ENCODE assay signal across 31 cellular contexts in the genomic region with DNA sequence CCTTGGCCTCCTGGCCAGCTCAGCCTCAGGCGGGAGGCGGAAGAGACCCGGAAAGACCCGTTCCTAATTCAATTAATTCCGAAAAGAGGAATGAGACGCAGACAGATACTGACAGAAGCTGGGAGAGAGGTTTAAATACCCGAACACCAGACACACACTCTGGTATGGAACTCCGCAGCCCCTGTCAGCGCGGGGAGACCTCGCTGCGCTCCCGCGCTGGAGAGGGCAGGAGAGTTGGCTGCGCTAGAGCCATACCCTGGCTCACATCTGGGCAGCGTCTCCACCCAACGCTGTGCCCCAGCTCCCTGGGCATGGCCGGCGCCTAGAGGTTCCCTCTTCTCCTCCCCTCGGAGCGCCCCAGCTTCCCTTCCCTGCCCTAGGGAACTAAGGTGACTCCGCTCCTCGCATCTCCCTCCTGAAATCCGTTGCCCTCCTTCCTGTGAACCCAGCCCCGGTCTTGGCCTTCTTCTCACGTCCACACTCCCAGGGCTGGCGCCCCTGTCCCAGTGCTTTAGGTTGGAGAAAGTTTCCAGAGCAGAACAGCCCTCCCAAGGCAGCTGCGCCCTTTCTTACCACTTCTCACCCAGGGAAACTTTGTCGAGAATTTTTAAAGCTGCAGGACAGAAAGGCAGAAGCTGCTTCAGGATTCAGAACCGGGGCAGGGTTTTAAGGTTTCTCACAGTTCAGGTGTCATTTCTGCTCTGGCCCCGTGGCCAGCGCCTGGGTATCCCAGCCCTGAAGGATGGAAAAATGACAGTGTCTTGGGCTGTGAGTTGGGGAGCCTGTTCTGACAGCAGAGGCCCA. TPM values are rescaled to one million over a fixed set of nuclear protein-coding genes. Genes with fewer than 3 reads are reported as not detected.
DNase-seq lines count a peak whose midpoint lies in the region; ATAC-seq and TF ChIP-seq lines count a peak whose summit lies in the region.
"Had no signal": no experiment of that assay in that cellular context is flagged by ENCODE, and none has a peak within 500 bp of the region (broad histone marks: within the 10 kb centered on the region; RNA-seq: fewer than 3 reads in every experiment).

No MANE protein-coding gene starts in this region.

- H3K4me1 ChIP-seq in left ventricle myocardium inferior, result peaks cover 41% of the 10 kb centered on the region
- H3K4me1 ChIP-seq in upper lobe of right lung, result peaks cover 10% of the 10 kb centered on the region

- H3K27ac Mint-ChIP-seq in glutamatergic neuron (ENCODE audit: unreplicated experiment), result no peak overlapping the region
- H3K27ac Mint-ChIP-seq: activated CD4-positive, alpha-beta T cell treated with anti-CD3 and anti-CD28 coated beads for 36 hours; CD14-positive monocyte; H9 had no signal

- ATAC-seq in Right ventricle myocardium superior (ENCODE audit: poor library complexity) (no peak), upper lobe of right lung (peak; percentile 25), GM18861 (IDR thresholded peaks at IDR 0.05; ENCODE audit: unreplicated experiment) (no peak)
- ATAC-seq: activated CD4-positive, alpha-beta T cell treated with anti-CD3 and anti-CD28 coated beads for 36 hours; heart right ventricle; K562 had no signal

- peaks cover 17% of the 10 kb centered on the region for H3K9me3 Mint-ChIP-seq in glutamatergic neuron (ENCODE audit: unreplicated experiment)
- H3K9me3 Mint-ChIP-seq: activated T-cell treated with anti-CD3 and anti-CD28 coated beads, Interleukin-2, amount 50 U/mL, for 4 hours had no signal

- H3K36me3 ChIP-seq in left ventricle myocardium inferior (no peaks in the 10 kb centered on the region), upper lobe of right lung (no peaks in the 10 kb centered on the region)
- H3K36me3 ChIP-seq: adrenal gland, heart right ventricle, MG63, upper lobe of left lung had no signal

- peaks cover 48% of the 10 kb centered on the region for H3K4me1 Mint-ChIP-seq in glutamatergic neuron (ENCODE audit: low read depth, unreplicated experiment)

- peak overlapping the region; percentile 59 for H3K4me3 Mint-ChIP-seq in glutamatergic neuron (ENCODE audit: unreplicated experiment)
- H3K4me3 Mint-ChIP-seq: activated CD4-positive, alpha-beta T cell treated with anti-CD3 and anti-CD28 coated beads for 36 hours; activated T-cell treated with anti-CD3 and anti-CD28 coated beads, Interleukin-2, amount 50 U/mL, for 4 hours had no signal

- H3K27me3 ChIP-seq in left ventricle myocardium inferior (ENCODE audit: low read depth) (peaks cover 100% of the 10 kb centered on the region), upper lobe of right lung (peaks cover 100% of the 10 kb centered on the region)

- H3K4me3 ChIP-seq in left ventricle myocardium inferior (peak overlapping the region; percentile 46), upper lobe of right lung (no peak overlapping the region)
- H3K4me3 ChIP-seq: body of pancreas, K562, MG63, upper lobe of left lung had no signal

- H3K27me3 Mint-ChIP-seq in glutamatergic neuron (ENCODE audit: unreplicated experiment), result peaks cover 44% of the 10 kb centered on the region

- DNase-seq in left ventricle myocardium inferior (no peak), Right ventricle myocardium superior (no peak), NCI-H1694 treated with DMSO at 0.1 percent for 48 hours (lab: John Stamatoyannopoulos, UW) (peak; percentile 71), glutamatergic neuron (no peak), upper lobe of right lung (no peak), GM03348 (ENCODE audit: low spot score) (no peak), Kasumi-1 (lab: John Stamatoyannopoulos, UW) (no peak)
- DNase-seq: activated CD4-positive, alpha-beta T cell treated with anti-CD3 and anti-CD28 coated beads for 36 hours; activated CD8-positive, alpha-beta memory T cell treated with anti-CD3 and anti-CD28 coated beads for 24 hours; activated naive CD4-positive, alpha-beta T cell; activated T-cell treated with anti-CD3 and anti-CD28 coated beads, Interleukin-2, amount 50 U/mL, for 4 hours; adrenal gland; body of pancreas; effector CD4-positive, alpha-beta T cell; foreskin fibroblast; heart right ventricle; left cardiac atrium; mammary epithelial cell; MG63; NCI-H446 treated with DMSO at 0.1 percent for 48 hours; OCI-M1; stimulated activated CD4-positive, alpha-beta T cell treated with anti-CD3 and anti-CD28 coated beads, Interleukin-2, amount 100 ng/mL, for 48 hours had no signal

- H3K36me3 Mint-ChIP-seq in glutamatergic neuron (ENCODE audit: unreplicated experiment), result no peaks in the 10 kb centered on the region

- H3K27ac ChIP-seq in left ventricle myocardium inferior (replicated peaks) (no peak overlapping the region), upper lobe of right lung (no peak overlapping the region)
- H3K27ac ChIP-seq: adrenal gland, body of pancreas, heart right ventricle, upper lobe of left lung had no signal

- intact Hi-C loops in left ventricle myocardium inferior (cut with micrococcal nuclease) (no loop called here), Right ventricle myocardium superior (cut with DNase I) (no loop called here), upper lobe of right lung (cut with DNase I) (no loop called here)

- H3K9me3 ChIP-seq in left ventricle myocardium inferior (replicated peaks) (no peaks in the 10 kb centered on the region), upper lobe of right lung (no peaks in the 10 kb centered on the region)
- H3K9me3 ChIP-seq: adrenal gland, body of pancreas, heart right ventricle, MG63, upper lobe of left lung had no signal

- TF ChIP-seq CTCF in left ventricle myocardium inferior (IDR thresholded peaks at IDR 0.05; ENCODE audit: borderline replicate concordance), result no peak
- TF ChIP-seq CTCF in glutamatergic neuron (IDR thresholded peaks at IDR 0.05; ENCODE audit: partially characterized antibody, unreplicated experiment), result no peak
- no peak for TF ChIP-seq CTCF in upper lobe of right lung (IDR thresholded peaks at IDR 0.05)

RNA-seq across cellular contexts. Expression of a gene that starts 7.9 kb away (rescaled TPM):
- total RNA-seq in left ventricle myocardium inferior, result not detected
- not detected for total RNA-seq in Right ventricle myocardium superior
- 6.3 TPM for total RNA-seq in glutamatergic neuron (ENCODE audit: unreplicated experiment)
- not detected for total RNA-seq in upper lobe of right lung
- total RNA-seq: activated CD4-positive, alpha-beta T cell treated with anti-CD3 and anti-CD28 coated beads for 36 hours; activated T-cell treated with anti-CD3 and anti-CD28 coated beads, Interleukin-2, amount 50 U/mL, for 4 hours; adrenal gland; body of pancreas; chondrocyte; H9; heart right ventricle; HT-29; K562; left cardiac atrium; mammary epithelial cell; posterior vena cava; T-helper 2 cell treated with Interferon-gamma antibody and Interleukin-4, amounts not matched to agents 100 ng/mL and 5 ng/mL, for 36 hours; upper lobe of left lung had no signal

RNA-seq across cellular contexts. Expression of a gene that starts 26.9 kb away (rescaled TPM):
- total RNA-seq in left ventricle myocardium inferior (0.36 TPM), Right ventricle myocardium superior (0.35 TPM), glutamatergic neuron (ENCODE audit: unreplicated experiment) (not detected), upper lobe of right lung (25.1 TPM)
- total RNA-seq: T-helper 2 cell treated with Interferon-gamma antibody and Interleukin-4, amounts not matched to agents 100 ng/mL and 5 ng/mL, for 36 hours had no signal

RNA-seq across cellular contexts. Expression of a gene that starts 37.1 kb away (rescaled TPM):
- total RNA-seq in left ventricle myocardium inferior (15.7 TPM), Right ventricle myocardium superior (13.9 TPM), glutamatergic neuron (ENCODE audit: unreplicated experiment) (48.0 TPM), upper lobe of right lung (78.2 TPM)

Comparison
In these comparisons a context has a peak if more than half of its experiments do, and no peak if none do; other contexts are left out.
1. RNA of a gene that starts 26.9 kb away (total RNA-seq): 25.1 TPM in upper lobe of right lung (single experiment); 0.36 TPM in left ventricle myocardium inferior (single experiment), 0.35 TPM in Right ventricle myocardium superior (single experiment) and not detected in glutamatergic neuron (single experiment); every median in the first group is over 10 times any median in the second.